ENCODE assay signal across 21 cellular contexts in the genomic region with DNA sequence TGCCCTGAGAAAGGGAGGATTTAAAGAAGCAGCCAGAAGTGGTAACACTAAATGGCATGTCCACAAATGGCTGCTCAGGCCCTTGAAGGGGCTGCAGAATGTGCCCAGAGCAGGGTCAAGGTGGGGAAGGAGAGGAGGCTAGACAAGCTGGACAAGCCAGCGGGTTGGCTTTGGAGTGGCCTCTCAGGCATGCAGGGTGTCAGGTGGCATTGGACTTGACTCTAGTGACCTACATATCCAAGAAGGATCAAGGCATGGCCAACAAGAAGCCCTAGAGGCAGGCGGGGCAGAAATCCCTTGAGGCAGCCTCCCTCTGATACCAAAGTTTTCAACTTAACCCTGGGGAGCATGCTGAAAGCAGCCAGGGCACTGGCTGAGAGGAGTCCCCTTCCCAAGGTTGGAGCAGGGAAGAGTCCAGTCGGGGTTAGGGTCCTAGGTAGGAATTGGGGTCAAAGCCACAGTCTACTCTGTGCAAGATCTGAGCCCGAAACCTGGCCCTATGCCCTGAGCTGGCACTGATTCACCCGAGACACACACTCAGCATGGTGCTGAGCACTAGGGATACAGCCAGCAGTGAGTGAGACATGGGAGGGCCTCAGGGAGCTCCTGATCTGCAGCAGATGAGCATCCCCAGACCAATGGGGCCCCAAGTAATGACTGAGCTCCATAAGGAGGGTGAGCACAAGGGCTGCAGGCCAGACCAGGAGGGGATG.
"Had no signal": no experiment of that assay in that cellular context is flagged by ENCODE, and none has a peak within 500 bp of the region (broad histone marks: within the 10 kb centered on the region; RNA-seq: fewer than 3 reads in every experiment).

No MANE protein-coding gene starts in this region.

- H3K9me3 Mint-ChIP-seq: mesothelial cell of epicardium had no signal

- FAIRE-seq: colon, endothelial cell of umbilical vein, islet of Langerhans, keratinocyte had no signal

- H3K79me2 ChIP-seq: hepatocyte had no signal

- H3K4me1 ChIP-seq: esophagus muscularis mucosa, gastroesophageal sphincter, heart left ventricle, left lung, lower lobe of right lung had no signal

- H3K36me3 Mint-ChIP-seq: mesothelial cell of epicardium had no signal

- H3K27ac ChIP-seq: coronary artery, dorsolateral prefrontal cortex, esophagus muscularis mucosa, gastroesophageal sphincter, heart left ventricle, hepatocyte, left lung, lower lobe of right lung had no signal

- H3K36me3 ChIP-seq: esophagus muscularis mucosa, gastroesophageal sphincter, heart left ventricle, left lung, lower lobe of right lung had no signal

- H3K4me1 Mint-ChIP-seq: mesothelial cell of epicardium had no signal

- DNase-seq: dermis blood vessel endothelial cell; dorsolateral prefrontal cortex; effector CD4-positive, alpha-beta T cell; effector memory CD4-positive, alpha-beta T cell; foreskin melanocyte; heart left ventricle; left cardiac atrium; left lung; left ventricle myocardium superior; lower lobe of right lung; mesenchymal stem cell; mucosa of descending colon had no signal

- H2AFZ ChIP-seq: hepatocyte had no signal

- H3K4me2 ChIP-seq: hepatocyte had no signal

- H3K27ac Mint-ChIP-seq: mesothelial cell of epicardium had no signal

- H3K4me3 ChIP-seq: coronary artery, dorsolateral prefrontal cortex, esophagus muscularis mucosa, gastroesophageal sphincter, heart left ventricle, hepatocyte, left lung, lower lobe of right lung, mucosa of descending colon had no signal

- ATAC-seq: gastroesophageal sphincter, heart left ventricle, left cardiac atrium, left lung, left ventricle myocardium superior, lower lobe of right lung, mucosa of descending colon had no signal

- H3K4me3 Mint-ChIP-seq: mesothelial cell of epicardium had no signal

- H3K9me3 ChIP-seq: esophagus muscularis mucosa, gastroesophageal sphincter, heart left ventricle, left lung, lower lobe of right lung, mucosa of descending colon had no signal
